18 cellular contexts compared by ENCODE assay signal in the genomic region with DNA sequence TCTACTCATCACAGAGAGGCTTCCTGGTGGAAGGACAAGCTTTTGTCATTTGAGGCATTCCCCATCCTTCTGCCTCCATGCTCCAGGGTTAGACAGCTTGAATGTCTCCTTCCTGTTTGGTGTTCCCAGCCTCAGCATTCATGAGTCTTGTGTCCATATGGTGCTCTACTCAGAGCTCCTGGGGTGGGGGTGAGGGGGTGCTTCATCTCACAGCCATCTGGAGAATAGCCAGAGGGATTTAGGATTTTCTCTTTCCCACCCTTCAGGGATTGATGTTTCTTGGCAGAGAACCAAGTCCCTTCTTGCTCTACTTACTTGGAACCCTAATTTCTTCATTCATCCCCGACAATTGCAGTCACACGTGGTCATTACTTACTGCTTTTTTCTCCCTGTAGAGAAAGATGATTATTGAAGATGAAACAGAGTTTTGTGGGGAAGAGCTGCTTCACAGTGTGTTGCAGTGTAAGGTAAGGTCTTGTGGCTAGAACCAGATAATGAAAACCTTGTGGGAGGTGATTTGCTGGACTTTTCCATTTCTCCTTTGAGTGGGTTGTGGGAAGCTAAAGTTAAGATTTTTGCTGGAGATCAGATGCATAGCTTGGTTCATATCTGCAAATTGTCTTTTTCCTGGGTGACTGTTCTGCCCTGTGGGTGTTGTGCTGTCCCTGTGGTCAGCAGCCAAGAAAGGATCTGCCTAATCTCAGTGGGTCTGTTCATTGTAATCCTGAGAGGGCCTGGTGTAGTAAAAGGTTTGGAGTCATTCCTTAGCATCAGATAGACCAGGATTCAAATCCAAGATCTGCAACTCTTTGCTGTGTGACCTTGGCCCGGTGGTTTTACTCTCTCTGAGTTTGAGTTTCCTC.
DNase-seq lines count a peak whose midpoint lies in the region; ATAC-seq lines count a peak whose summit lies in the region.
"Had no signal": no experiment of that assay in that cellular context is flagged by ENCODE, and none has a peak within 500 bp of the region (broad histone marks: within the 10 kb centered on the region; RNA-seq: fewer than 3 reads in every experiment).

No MANE protein-coding gene starts in this region.

- ATAC-seq in activated naive CD8-positive, alpha-beta T cell treated with anti-CD3 and anti-CD28 coated beads, Interleukin-2, amount 50 U/mL, for 24 hours: no peak
- peak; percentile 28 for ATAC-seq in stimulated activated effector memory CD8-positive, alpha-beta T cell treated with anti-CD3 and anti-CD28 coated beads, Interleukin-12 subunit alpha, Interleukin-12 subunit beta, amount 100 ng/mL, for 72 hours
- no peak for ATAC-seq in HG03520 (IDR thresholded peaks at IDR 0.05; ENCODE audit: unreplicated experiment)
- no peak for ATAC-seq in HG03460 (IDR thresholded peaks at IDR 0.05; ENCODE audit: unreplicated experiment)
- ATAC-seq in HG03097 (IDR thresholded peaks at IDR 0.05; ENCODE audit: low FRiP score, unreplicated experiment): no peak
- ATAC-seq: esophagus mucosa, GM12878, GM23338, heart left ventricle had no signal

- peak overlapping the region; percentile 81 for H3K27ac Mint-ChIP-seq in activated T-cell treated with anti-CD3 and anti-CD28 coated beads, Interleukin-2, amount 50 U/mL, for 24 hours
- peak overlapping the region; percentile 59 for H3K27ac Mint-ChIP-seq in activated naive CD8-positive, alpha-beta T cell treated with anti-CD3 and anti-CD28 coated beads, Interleukin-2, amount 50 U/mL, for 24 hours
- peak overlapping the region; percentile 82 for H3K27ac Mint-ChIP-seq in stimulated activated effector memory CD8-positive, alpha-beta T cell treated with anti-CD3 and anti-CD28 coated beads, Interleukin-12 subunit alpha, Interleukin-12 subunit beta, amount 100 ng/mL, for 72 hours
- H3K27ac Mint-ChIP-seq: CD4-positive, alpha-beta T cell; GM23338 had no signal

- H3K4me1 Mint-ChIP-seq in activated T-cell treated with anti-CD3 and anti-CD28 coated beads, Interleukin-2, amount 50 U/mL, for 24 hours (ENCODE audit: low read depth): peaks cover 25% of the 10 kb centered on the region
- peaks cover 15% of the 10 kb centered on the region for H3K4me1 Mint-ChIP-seq in activated naive CD8-positive, alpha-beta T cell treated with anti-CD3 and anti-CD28 coated beads, Interleukin-2, amount 50 U/mL, for 24 hours
- H3K4me1 Mint-ChIP-seq in stimulated activated effector memory CD8-positive, alpha-beta T cell treated with anti-CD3 and anti-CD28 coated beads, Interleukin-12 subunit alpha, Interleukin-12 subunit beta, amount 100 ng/mL, for 72 hours: peaks cover 20% of the 10 kb centered on the region
- H3K4me1 Mint-ChIP-seq: GM23338, neural crest cell had no signal

- DNase-seq in activated T-cell treated with anti-CD3 and anti-CD28 coated beads, Interleukin-2, amount 50 U/mL, for 24 hours: no peak
- DNase-seq in activated T-cell treated with anti-CD3 and anti-CD28 coated beads, Interleukin-2, amount 50 U/mL, for 48 hours: no peak
- DNase-seq in NCI-H446 treated with DMSO at 0.1 percent for 48 hours (lab: John Stamatoyannopoulos, UW): peak; percentile 66
- no peak for DNase-seq in activated naive CD8-positive, alpha-beta T cell treated with anti-CD3 and anti-CD28 coated beads, Interleukin-2, amount 50 U/mL, for 24 hours
- DNase-seq in stimulated activated effector memory CD8-positive, alpha-beta T cell treated with anti-CD3 and anti-CD28 coated beads, Interleukin-12 subunit alpha, Interleukin-12 subunit beta, amount 100 ng/mL, for 72 hours (ENCODE audit: low spot score in 2 of 2): no peak
- DNase-seq: activated gamma-delta T cell; CD4-positive, alpha-beta T cell; dermis blood vessel endothelial cell; heart left ventricle; NCI-H1417 treated with DMSO at 0.1 percent for 48 hours; NCI-H510A treated with DMSO at 0.1 percent for 48 hours had no signal

- no peaks in the 10 kb centered on the region for H3K27me3 Mint-ChIP-seq in activated T-cell treated with anti-CD3 and anti-CD28 coated beads, Interleukin-2, amount 50 U/mL, for 24 hours
- H3K27me3 Mint-ChIP-seq in activated naive CD8-positive, alpha-beta T cell treated with anti-CD3 and anti-CD28 coated beads, Interleukin-2, amount 50 U/mL, for 24 hours: no peaks in the 10 kb centered on the region
- H3K27me3 Mint-ChIP-seq: CD4-positive, alpha-beta T cell had no signal

- no peaks in the 10 kb centered on the region for H3K9me3 Mint-ChIP-seq in activated T-cell treated with anti-CD3 and anti-CD28 coated beads, Interleukin-2, amount 50 U/mL, for 24 hours
- H3K9me3 Mint-ChIP-seq in activated naive CD8-positive, alpha-beta T cell treated with anti-CD3 and anti-CD28 coated beads, Interleukin-2, amount 50 U/mL, for 24 hours: no peaks in the 10 kb centered on the region
- H3K9me3 Mint-ChIP-seq in stimulated activated effector memory CD8-positive, alpha-beta T cell treated with anti-CD3 and anti-CD28 coated beads, Interleukin-12 subunit alpha, Interleukin-12 subunit beta, amount 100 ng/mL, for 72 hours: no peaks in the 10 kb centered on the region
- H3K9me3 Mint-ChIP-seq: CD4-positive, alpha-beta T cell; GM23338; neural crest cell had no signal

- no peak overlapping the region for H3K4me3 Mint-ChIP-seq in activated T-cell treated with anti-CD3 and anti-CD28 coated beads, Interleukin-2, amount 50 U/mL, for 24 hours
- H3K4me3 Mint-ChIP-seq in activated naive CD8-positive, alpha-beta T cell treated with anti-CD3 and anti-CD28 coated beads, Interleukin-2, amount 50 U/mL, for 24 hours: no peak overlapping the region
- H3K4me3 Mint-ChIP-seq in stimulated activated effector memory CD8-positive, alpha-beta T cell treated with anti-CD3 and anti-CD28 coated beads, Interleukin-12 subunit alpha, Interleukin-12 subunit beta, amount 100 ng/mL, for 72 hours: no peak overlapping the region
- H3K4me3 Mint-ChIP-seq: CD4-positive, alpha-beta T cell; GM23338; neural crest cell had no signal

- H3K36me3 Mint-ChIP-seq in activated T-cell treated with anti-CD3 and anti-CD28 coated beads, Interleukin-2, amount 50 U/mL, for 24 hours (ENCODE audit: low read depth): peaks cover 95% of the 10 kb centered on the region
- peaks cover 56% of the 10 kb centered on the region for H3K36me3 Mint-ChIP-seq in activated naive CD8-positive, alpha-beta T cell treated with anti-CD3 and anti-CD28 coated beads, Interleukin-2, amount 50 U/mL, for 24 hours (ENCODE audit: low read depth)
- H3K36me3 Mint-ChIP-seq in stimulated activated effector memory CD8-positive, alpha-beta T cell treated with anti-CD3 and anti-CD28 coated beads, Interleukin-12 subunit alpha, Interleukin-12 subunit beta, amount 100 ng/mL, for 72 hours: peaks cover 95% of the 10 kb centered on the region
